ENCODE assay signal across 16 cellular contexts in the genomic region with DNA sequence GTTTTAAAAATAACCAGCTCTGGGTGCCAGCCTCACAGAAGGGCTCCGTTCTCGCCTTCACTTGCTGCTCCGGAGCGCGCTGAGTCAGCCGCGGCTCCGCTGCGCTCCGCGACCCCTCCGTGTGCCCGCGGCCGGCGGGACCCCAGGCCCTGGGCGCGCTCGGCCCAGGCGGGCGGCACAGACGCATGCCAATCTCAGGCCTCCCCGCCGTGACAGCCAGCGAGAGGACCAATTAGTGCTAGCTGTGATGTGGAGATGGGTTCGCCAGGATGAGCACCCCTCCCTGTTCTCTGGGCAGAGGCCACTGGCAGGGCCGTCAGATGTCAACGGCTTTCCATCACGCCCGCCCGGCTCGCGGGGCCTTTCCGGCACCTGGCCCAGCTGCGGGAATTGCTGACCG.
DNase-seq lines count a peak whose midpoint lies in the region; ATAC-seq lines count a peak whose summit lies in the region.
"Had no signal": no experiment of that assay in that cellular context is flagged by ENCODE, and none has a peak within 500 bp of the region (broad histone marks: within the 10 kb centered on the region; RNA-seq: fewer than 3 reads in every experiment).

No MANE protein-coding gene starts in this region.

- WGBS in ectodermal cell, 2 experiments = 42 to 47% methylated on average over 36 of the region's 36 CpGs
- 3 to 4% methylated on average over 36 of the region's 36 CpGs for WGBS in aorta, 2 donors

- H3K4me1 ChIP-seq in HUES6 (ENCODE audit: control insufficient read depth, insufficient read depth, low read length) (peaks cover 7% of the 10 kb centered on the region), ectodermal cell (ENCODE audit: control insufficient read depth, insufficient read depth, low read length) (no peaks in the 10 kb centered on the region), aorta (ENCODE audit: control insufficient read depth in 1 of 2, insufficient read depth in 2 of 2, low read length in 2 of 2) (no peaks in the 10 kb centered on the region)

- intact Hi-C loops in aorta (cut with DNase I) = no loop called here

- H3K9ac ChIP-seq in HUES6 (ENCODE audit: low read length) = no peak overlapping the region

- H3K27me3 ChIP-seq in HUES6 (ENCODE audit: control insufficient read depth, insufficient read depth, low read length) (peaks cover 35% of the 10 kb centered on the region), ectodermal cell (ENCODE audit: control insufficient read depth, insufficient read depth, low read length, poor library complexity, severe bottlenecking) (peaks cover 25% of the 10 kb centered on the region), aorta (ENCODE audit: control insufficient read depth in 1 of 2, insufficient read depth in 2 of 2, low read length in 1 of 2) (no peaks in the 10 kb centered on the region)

- H3K9me3 ChIP-seq in HUES6 (ENCODE audit: control insufficient read depth, insufficient read depth, low read depth, low read length) = no peaks in the 10 kb centered on the region
- H3K9me3 ChIP-seq in ectodermal cell (ENCODE audit: control insufficient read depth, low read length) = no peaks in the 10 kb centered on the region
- no peaks in the 10 kb centered on the region for H3K9me3 ChIP-seq in aorta (ENCODE audit: control insufficient read depth, low read length)

- H3K27ac ChIP-seq in HUES6 (ENCODE audit: low read depth, low read length) = no peak overlapping the region
- H3K27ac ChIP-seq in ectodermal cell (ENCODE audit: insufficient read depth, low read depth, low read length, poor library complexity, severe bottlenecking) = no peak overlapping the region
- no peak overlapping the region for H3K27ac ChIP-seq in aorta (ENCODE audit: low read depth in 1 of 2, low read length in 2 of 2)

- DNase-seq in ELF-1 (ENCODE audit: low read depth, low spot score) (peak; percentile 22), kidney tubule cell (ENCODE audit: low spot score) (peak; percentile 29), aorta (no peak), NAMALWA (ENCODE audit: low spot score) (no peak)
- DNase-seq: DMS153, KBM-7, NCI-H1048, NCI-H146, NCI-H2081 treated with DMSO at 0.1 percent for 48 hours, NCI-H345, NCI-H748 treated with DMSO at 0.1 percent for 48 hours, PC-3 had no signal

- ATAC-seq in GM18861 (IDR thresholded peaks at IDR 0.05; ENCODE audit: unreplicated experiment) (no peak), aorta (ENCODE audit: low FRiP score) (no peak), HG02938 (IDR thresholded peaks at IDR 0.05; ENCODE audit: unreplicated experiment) (no peak)
- ATAC-seq: PC-3 had no signal

- no peaks in the 10 kb centered on the region for H3K36me3 ChIP-seq in HUES6 (ENCODE audit: control insufficient read depth, insufficient read depth, low read length)
- no peaks in the 10 kb centered on the region for H3K36me3 ChIP-seq in ectodermal cell (ENCODE audit: control insufficient read depth, insufficient read depth, low read length)
- no peaks in the 10 kb centered on the region for H3K36me3 ChIP-seq in aorta (ENCODE audit: control insufficient read depth in 1 of 2, insufficient read depth in 2 of 2, low read length in 1 of 2)

- H3K4me3 ChIP-seq in HUES6 (ENCODE audit: low read depth, low read length) = peak overlapping the region; percentile 57
- peak overlapping the region; percentile 22 for H3K4me3 ChIP-seq in ectodermal cell (ENCODE audit: insufficient read depth, low read depth, low read length)
- no peak overlapping the region for H3K4me3 ChIP-seq in aorta (ENCODE audit: low read length in 2 of 2)

Comparison
In these comparisons a context has a peak if more than half of its experiments do, and no peak if none do; other contexts are left out.
1. DNase-seq: peak in ELF-1 (single experiment) and kidney tubule cell (single experiment); none in aorta (0 of 2) and NAMALWA (single experiment).
2. H3K4me3 ChIP-seq: peak in HUES6 (single experiment) and ectodermal cell (single experiment); none in aorta (0 of 2).